In the genomic region with DNA sequence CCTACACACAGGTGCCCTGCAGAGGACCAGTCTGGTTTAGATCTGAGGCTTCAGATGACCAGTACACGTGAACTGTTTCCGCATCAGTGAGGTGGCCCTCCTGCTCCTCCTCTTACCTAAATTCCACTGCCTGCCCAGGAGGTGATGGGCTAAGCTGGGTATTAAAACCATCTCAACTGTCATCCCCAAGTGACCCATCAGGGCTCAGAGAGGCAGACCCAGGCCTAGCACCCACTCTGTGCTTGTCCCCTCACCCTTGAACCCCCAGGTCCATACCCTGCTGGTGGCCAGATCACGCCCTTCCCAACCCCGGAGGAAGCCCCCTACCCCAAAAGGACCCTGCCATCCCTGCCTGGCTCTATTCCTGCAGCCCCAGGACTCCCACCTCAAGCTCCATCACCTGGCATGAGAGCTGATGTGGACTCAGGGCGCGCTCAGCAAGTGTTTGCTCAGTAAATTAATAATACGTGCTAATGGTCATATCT, we compare ENCODE assay signal across 32 cellular contexts. TPM values are rescaled to one million over a fixed set of nuclear protein-coding genes. Genes with fewer than 3 reads are reported as not detected.
A peak's percentile ranks its signal among the peaks of the same experiment; 100 is the strongest.
DNase-seq lines count a peak whose midpoint lies in the region; ATAC-seq, FAIRE-seq and TF ChIP-seq lines count a peak whose summit lies in the region.
"Had no signal": no experiment of that assay in that cellular context is flagged by ENCODE, and none has a peak within 500 bp of the region (broad histone marks: within the 10 kb centered on the region; RNA-seq: fewer than 3 reads in every experiment).

No MANE protein-coding gene starts in this region.

- intact Hi-C loops in CD4-positive, alpha-beta memory T cell (cut with micrococcal nuclease), result no loop called here

- H3K9ac ChIP-seq in astrocyte (ENCODE audit: low read length) (no peak overlapping the region), neural cell (ENCODE audit: low read length) (no peak overlapping the region)

- H4K20me1 ChIP-seq in astrocyte (ENCODE audit: insufficient read depth, low read length) (no peaks in the 10 kb centered on the region), neural cell (ENCODE audit: insufficient read depth) (no peaks in the 10 kb centered on the region)

- TF ChIP-seq EP300 in neural cell (conservative IDR thresholded peaks at IDR 0.05; ENCODE audit: poor library complexity, severe bottlenecking), result no peak

- H3K9me3 Mint-ChIP-seq in T-helper 2 cell treated with Interferon-gamma antibody and Interleukin-4, amounts not matched to agents 5 μg/mL and 100 μg/mL, for 36 hours, result no peaks in the 10 kb centered on the region
- peaks cover 0 to 3% (median 0%) of the 10 kb centered on the region in 8 donors for H3K9me3 Mint-ChIP-seq in CD4-positive, alpha-beta memory T cell
- no peaks in the 10 kb centered on the region for H3K9me3 Mint-ChIP-seq in astrocyte (ENCODE audit: unreplicated experiment)
- H3K9me3 Mint-ChIP-seq: activated naive CD8-positive, alpha-beta T cell treated with anti-CD3 and anti-CD28 coated beads, Interleukin-2, amount 10 ng/mL, durations not matched to agents 7 days and 5 days; activated T-helper 2 cell treated with anti-CD3 and anti-CD28 coated beads, Interferon-gamma antibody, Interleukin-2, Interleukin-4, amounts not matched to agents 10 μg/mL and 5 μg/mL and 100 μg/mL, durations not matched to agents 14 hours and 24 hours and 36 hours had no signal

- H3F3A ChIP-seq in neural cell (ENCODE audit: insufficient read depth, low read length, poor library complexity, severe bottlenecking), result no peaks in the 10 kb centered on the region

- TF ChIP-seq CTCF in astrocyte (IDR thresholded peaks at IDR 0.05; ENCODE audit: insufficient read depth, low read depth, low read length), result no peak
- no peak for TF ChIP-seq CTCF in neural cell (IDR thresholded peaks at IDR 0.05; ENCODE audit: poor library complexity, severe bottlenecking)

- CTCF ChIA-PET in CD4-positive, alpha-beta memory T cell (lab: Charles Lee; ENCODE audit: partially characterized antibody), result interaction anchor here (0.8 to 6.1 kb wide), 7 partner anchors 7 to 367 kb away, joined by 3 to 42 read pairs (median 7); a partner anchor contains a TSS

- no peak overlapping the region for H3K4me3 ChIP-seq in CD4-positive, alpha-beta memory T cell (ENCODE audit: low read length in 2 of 2)
- no peak overlapping the region for H3K4me3 ChIP-seq in astrocyte (ENCODE audit: insufficient read depth, low read depth, low read length)
- peak overlapping the region; percentile 28 for H3K4me3 ChIP-seq in neural cell (ENCODE audit: low read length)
- H3K4me3 ChIP-seq: Peyer's patch, testis had no signal

- POLR2A ChIA-PET in CD4-positive, alpha-beta memory T cell (lab: Charles Lee; ENCODE audit: partially characterized antibody), result interaction anchor here (1.6 to 3.7 kb wide), 3 partner anchors 17 to 24 kb away, joined by 12 to 16 read pairs (median 15); a partner anchor contains a TSS

- ATAC-seq in GM18498 (IDR thresholded peaks at IDR 0.05; ENCODE audit: unreplicated experiment), result no peak

- H3K4me2 ChIP-seq in astrocyte (ENCODE audit: low read length) (no peak overlapping the region), neural cell (ENCODE audit: low read length) (no peak overlapping the region)

- no peak for DNase-seq in T-helper 2 cell treated with Interferon-gamma antibody and Interleukin-4, amounts not matched to agents 5 μg/mL and 100 μg/mL, for 36 hours (ENCODE audit: low spot score)
- DNase-seq in T-helper 2 cell, result no peak
- DNase-seq in CD4-positive, alpha-beta memory T cell, result peak in 1 of 5 donors; percentile 3
- DNase-seq in astrocyte (ENCODE audit: low read depth), result no peak
- no peak for DNase-seq in OCI-M2 (lab: John Stamatoyannopoulos, UW; ENCODE audit: unreplicated experiment)
- no peak for DNase-seq in GF-D8 (lab: John Stamatoyannopoulos, UW)
- DNase-seq: activated CD4-positive, alpha-beta T cell treated with anti-CD3 and anti-CD28 coated beads, Interleukin-2, amount 50 U/mL, for 4 hours; activated CD8-positive, alpha-beta memory T cell treated with anti-CD3 and anti-CD28 coated beads, Interleukin-2, amount 50 U/mL, for 4 hours; activated naive CD8-positive, alpha-beta T cell treated with anti-CD3 and anti-CD28 coated beads, Interleukin-2, amount 10 ng/mL, durations not matched to agents 7 days and 5 days; GOT3; kidney; NCI-H1048; NCI-H446 treated with DMSO at 0.1 percent for 48 hours; NCI-H774; Peyer's patch; SHP77; stimulated activated CD4-positive, alpha-beta T cell treated with anti-CD3 and anti-CD28 coated beads, Interleukin-15, amount 100 ng/mL, for 24 hours; stimulated activated CD4-positive, alpha-beta T cell treated with anti-CD3 and anti-CD28 coated beads, Interleukin-4, amount 100 ng/mL, for 4 hours; T-helper 9 cell; testis had no signal

- no peak for TF ChIP-seq RAD21 in neural cell (conservative IDR thresholded peaks at IDR 0.05)

- peaks cover 16% of the 10 kb centered on the region for H3K4me1 ChIP-seq in CD4-positive, alpha-beta memory T cell (ENCODE audit: insufficient read depth, low read length)
- H3K4me1 ChIP-seq in astrocyte (ENCODE audit: insufficient read depth, low read length), result no peaks in the 10 kb centered on the region
- H3K4me1 ChIP-seq: Peyer's patch had no signal

- no peak overlapping the region for H3K4me3 Mint-ChIP-seq in T-helper 2 cell treated with Interferon-gamma antibody and Interleukin-4, amounts not matched to agents 5 μg/mL and 100 μg/mL, for 36 hours
- no peak overlapping the region for H3K4me3 Mint-ChIP-seq in CD4-positive, alpha-beta memory T cell
- no peak overlapping the region for H3K4me3 Mint-ChIP-seq in astrocyte (ENCODE audit: unreplicated experiment)

- H3K79me2 ChIP-seq in astrocyte (ENCODE audit: insufficient read depth, low read length), result no peaks in the 10 kb centered on the region
- H3K79me2 ChIP-seq in neural cell (replicated peaks; ENCODE audit: insufficient read depth, low read length), result no peaks in the 10 kb centered on the region

- H3K27ac ChIP-seq in CD4-positive, alpha-beta memory T cell (ENCODE audit: low read depth, low read length), result peak overlapping the region; percentile 51
- H3K27ac ChIP-seq in astrocyte (ENCODE audit: low read depth, low read length) (no peak overlapping the region), neural cell (ENCODE audit: low read length) (peak overlapping the region; percentile 20)
- H3K27ac ChIP-seq: 22Rv1, C4-2B, Peyer's patch, testis had no signal

- H3K27me3 Mint-ChIP-seq in T-helper 2 cell treated with Interferon-gamma antibody and Interleukin-4, amounts not matched to agents 5 μg/mL and 100 μg/mL, for 36 hours (ENCODE audit: low read depth), result no peaks in the 10 kb centered on the region
- no peaks in the 10 kb centered on the region for H3K27me3 Mint-ChIP-seq in CD4-positive, alpha-beta memory T cell
- H3K27me3 Mint-ChIP-seq in astrocyte (ENCODE audit: low read depth, unreplicated experiment), result peaks cover 61% of the 10 kb centered on the region

- no peaks in the 10 kb centered on the region for H3K9me2 ChIP-seq in neural cell (ENCODE audit: insufficient read depth, low read length)

- peaks cover 9% of the 10 kb centered on the region for H3K4me1 Mint-ChIP-seq in T-helper 2 cell treated with Interferon-gamma antibody and Interleukin-4, amounts not matched to agents 5 μg/mL and 100 μg/mL, for 36 hours (ENCODE audit: low read depth)
- H3K4me1 Mint-ChIP-seq in CD4-positive, alpha-beta memory T cell, result peaks cover 8 to 24% (median 16%) of the 10 kb centered on the region in 4 donors
- H3K4me1 Mint-ChIP-seq in astrocyte (ENCODE audit: low read depth, unreplicated experiment), result no peaks in the 10 kb centered on the region

- peak overlapping the region; percentile 10 for H3K27ac Mint-ChIP-seq in T-helper 2 cell treated with Interferon-gamma antibody and Interleukin-4, amounts not matched to agents 5 μg/mL and 100 μg/mL, for 36 hours
- peak overlapping the region; percentile 53 to 98 (median 88) for H3K27ac Mint-ChIP-seq in CD4-positive, alpha-beta memory T cell
- H3K27ac Mint-ChIP-seq in astrocyte (ENCODE audit: unreplicated experiment), result peak overlapping the region; percentile 53

- H2AFZ ChIP-seq in astrocyte (ENCODE audit: low read depth, low read length), result no peak overlapping the region
- H2AFZ ChIP-seq in neural cell (ENCODE audit: low read depth, low read length), result no peak overlapping the region

- no peaks in the 10 kb centered on the region for H3K27me3 ChIP-seq in CD4-positive, alpha-beta memory T cell (ENCODE audit: insufficient read depth, low read length)
- H3K27me3 ChIP-seq in astrocyte (ENCODE audit: insufficient read depth, low read length) (no peaks in the 10 kb centered on the region), neural cell (ENCODE audit: insufficient read depth, low read depth, low read length) (no peaks in the 10 kb centered on the region)
- H3K27me3 ChIP-seq: Peyer's patch, testis had no signal

- no peaks in the 10 kb centered on the region for H3K36me3 Mint-ChIP-seq in T-helper 2 cell treated with Interferon-gamma antibody and Interleukin-4, amounts not matched to agents 5 μg/mL and 100 μg/mL, for 36 hours (ENCODE audit: low read depth)
- peaks cover 0 to 4% of the 10 kb centered on the region in 2 donors for H3K36me3 Mint-ChIP-seq in CD4-positive, alpha-beta memory T cell
- no peaks in the 10 kb centered on the region for H3K36me3 Mint-ChIP-seq in astrocyte (ENCODE audit: low read depth, unreplicated experiment)

- FAIRE-seq in astrocyte (lab: Jason Lieb, UNC), result no peak
- FAIRE-seq: D721Med, endometrium, frontal cortex, GM19239, kidney had no signal

- no peaks in the 10 kb centered on the region for H3K36me3 ChIP-seq in CD4-positive, alpha-beta memory T cell (ENCODE audit: insufficient read depth, low read length)
- H3K36me3 ChIP-seq in astrocyte (ENCODE audit: insufficient read depth, low read length) (no peaks in the 10 kb centered on the region), neural cell (ENCODE audit: insufficient read depth, low read length) (no peaks in the 10 kb centered on the region)
- H3K36me3 ChIP-seq: Peyer's patch had no signal

- no peaks in the 10 kb centered on the region for H3K9me3 ChIP-seq in CD4-positive, alpha-beta memory T cell (ENCODE audit: control insufficient read depth in 1 of 2, low read length in 2 of 2)
- no peaks in the 10 kb centered on the region for H3K9me3 ChIP-seq in astrocyte (ENCODE audit: insufficient read depth, low read depth, low read length)
- H3K9me3 ChIP-seq in neural cell (ENCODE audit: low read length), result no peaks in the 10 kb centered on the region
- H3K9me3 ChIP-seq: Peyer's patch, testis had no signal

RNA-seq across cellular contexts. Expression of a gene that starts 21.3 kb away (rescaled TPM):
- total RNA-seq in CD4-positive, alpha-beta memory T cell, result not detected
- polyA plus RNA-seq in CD4-positive, alpha-beta memory T cell, result not detected
- not detected in 2 replicates for total RNA-seq in astrocyte
- polyA plus RNA-seq in neural cell, result 2.8 and 4.3 TPM in 2 replicates
- polyA minus RNA-seq in neural cell, result 1.7 and 5.2 TPM in 2 replicates
- total RNA-seq: activated T-helper 2 cell treated with anti-CD3 and anti-CD28 coated beads, Interferon-gamma antibody, Interleukin-2, Interleukin-4, amounts not matched to agents 10 μg/mL and 5 μg/mL and 100 μg/mL, durations not matched to agents 14 hours and 24 hours and 36 hours; cardiac septum; HT1080; osteoblast; Peyer's patch had no signal

RNA-seq across cellular contexts. Expression of a gene that starts 24.8 kb away (rescaled TPM):
- under 1 TPM; 0.33 to 0.64 TPM for total RNA-seq in CD4-positive, alpha-beta memory T cell
- 1 to 10 TPM in 1 of 2 donors, under 1 TPM in 1; 0.61 to 1.1 TPM for polyA plus RNA-seq in CD4-positive, alpha-beta memory T cell
- 5.0 and 5.2 TPM in 2 replicates for total RNA-seq in astrocyte
- polyA plus RNA-seq in neural cell, result 3.2 TPM in 2 replicates
- 6.3 and 7.2 TPM in 2 replicates for polyA minus RNA-seq in neural cell
- total RNA-seq: activated T-helper 2 cell treated with anti-CD3 and anti-CD28 coated beads, Interferon-gamma antibody, Interleukin-2, Interleukin-4, amounts not matched to agents 10 μg/mL and 5 μg/mL and 100 μg/mL, durations not matched to agents 14 hours and 24 hours and 36 hours had no signal

RNA-seq across cellular contexts. Expression of a gene that starts 50.1 kb away (rescaled TPM):
- under 1 TPM; 0.36 to 0.76 TPM for total RNA-seq in CD4-positive, alpha-beta memory T cell
- under 1 TPM in 1 of 2 donors, not detected in 1; 0.05 TPM for polyA plus RNA-seq in CD4-positive, alpha-beta memory T cell
- total RNA-seq in astrocyte, result 0.96 and 1.1 TPM in 2 replicates
- polyA plus RNA-seq in neural cell, result 52.0 and 63.2 TPM in 2 replicates
- polyA minus RNA-seq in neural cell, result 89.3 and 95.4 TPM in 2 replicates

RNA-seq across cellular contexts. Expression of a gene that starts 59.9 kb away (rescaled TPM):
- total RNA-seq in CD4-positive, alpha-beta memory T cell, result 10 to 100 TPM; 75.3 to 75.6 TPM
- polyA plus RNA-seq in CD4-positive, alpha-beta memory T cell, result 10 to 100 TPM in 1 of 2 donors, 1 to 10 TPM in 1; 3.3 to 27.0 TPM
- total RNA-seq in astrocyte, result 41.2 and 48.9 TPM in 2 replicates
- polyA plus RNA-seq in neural cell, result 53.6 and 57.5 TPM in 2 replicates
- polyA minus RNA-seq in neural cell, result 103 and 118 TPM in 2 replicates

Comparison
In these comparisons a context has a peak if more than half of its experiments do, and no peak if none do; other contexts are left out.
1. H3K27ac Mint-ChIP-seq: peak in every context shown above with its lines; median percentile 88 in CD4-positive, alpha-beta memory T cell; 53 in astrocyte; 10 in T-helper 2 cell treated with Interferon-gamma antibody and Interleukin-4, amounts not matched to agents 5 μg/mL and 100 μg/mL, for 36 hours.